Comparison of ENCODE assay signal across 8 cellular contexts in genomic region chr14:55731881-55732498, GRCh38.
A peak's percentile ranks its signal among the peaks of the same experiment; 100 is the strongest.
DNase-seq lines count a peak whose midpoint lies in the region; ATAC-seq, FAIRE-seq and TF ChIP-seq lines count a peak whose summit lies in the region.

No MANE protein-coding gene starts in this region.

- no peak overlapping the region for H3K27ac Mint-ChIP-seq in activated CD4-positive, alpha-beta memory T cell treated with anti-CD3 and anti-CD28 coated beads for 36 hours
- no peak overlapping the region for H3K27ac Mint-ChIP-seq in endothelial cell (ENCODE audit: unreplicated experiment)

- H3K27me3 Mint-ChIP-seq in activated CD4-positive, alpha-beta memory T cell treated with anti-CD3 and anti-CD28 coated beads for 36 hours, result no peaks in the 10 kb centered on the region
- no peaks in the 10 kb centered on the region for H3K27me3 Mint-ChIP-seq in endothelial cell (ENCODE audit: unreplicated experiment)

- FAIRE-seq in GM12891 (lab: Jason Lieb, UNC), result no peak

- no peaks in the 10 kb centered on the region for H3K36me3 ChIP-seq in prostate gland

- H3K9me3 Mint-ChIP-seq in activated CD4-positive, alpha-beta memory T cell treated with anti-CD3 and anti-CD28 coated beads for 36 hours, result peaks cover 13% of the 10 kb centered on the region
- H3K9me3 Mint-ChIP-seq in endothelial cell (ENCODE audit: unreplicated experiment), result no peaks in the 10 kb centered on the region

- WGBS in prostate gland, result 48% methylated on average over 2 of the region's 2 CpGs

- DNase-seq in ELR (ENCODE audit: low read depth) (peak; percentile 40), NCI-H1092 treated with DMSO at 0.1 percent for 48 hours (lab: John Stamatoyannopoulos, UW) (peak; percentile 53), endothelial cell (ENCODE audit: low spot score) (peak; percentile 59), prostate gland (ENCODE audit: low spot score) (no peak), GM12891 (ENCODE audit: insufficient read length, low spot score) (no peak)
- DNase-seq in activated CD4-positive, alpha-beta memory T cell treated with anti-CD3 and anti-CD28 coated beads for 36 hours, result peak; percentile 59

- H3K27me3 ChIP-seq in prostate gland (replicated peaks; ENCODE audit: insufficient read depth), result no peaks in the 10 kb centered on the region

- TF ChIP-seq CTCF in endothelial cell (IDR thresholded peaks at IDR 0.05; ENCODE audit: unreplicated experiment) (peak; percentile 77), prostate gland (IDR thresholded peaks at IDR 0.05) (peak in 3 of 4 experiments; percentile 41 to 51 (median 42))

- no peak overlapping the region for H3K4me3 Mint-ChIP-seq in activated CD4-positive, alpha-beta memory T cell treated with anti-CD3 and anti-CD28 coated beads for 36 hours
- H3K4me3 Mint-ChIP-seq in endothelial cell (ENCODE audit: unreplicated experiment), result no peak overlapping the region

- H3K9me3 ChIP-seq in prostate gland, result no peaks in the 10 kb centered on the region

- no peak for TF ChIP-seq POLR2A in prostate gland (IDR thresholded peaks at IDR 0.05)
- TF ChIP-seq POLR2A in GM12891 (IDR thresholded peaks at IDR 0.05; ENCODE audit: low read depth, low read length), result no peak

- H3K4me3 ChIP-seq in prostate gland, result no peak overlapping the region

- ATAC-seq in HG02678 (IDR thresholded peaks at IDR 0.05; ENCODE audit: unreplicated experiment) (no peak), GM19452 (IDR thresholded peaks at IDR 0.05; ENCODE audit: unreplicated experiment) (no peak)

- H3K4me1 Mint-ChIP-seq in activated CD4-positive, alpha-beta memory T cell treated with anti-CD3 and anti-CD28 coated beads for 36 hours (ENCODE audit: low read depth), result no peaks in the 10 kb centered on the region
- H3K4me1 Mint-ChIP-seq in endothelial cell (ENCODE audit: unreplicated experiment), result peaks cover 3% of the 10 kb centered on the region

- CTCF ChIA-PET in activated CD4-positive, alpha-beta memory T cell treated with anti-CD3 and anti-CD28 coated beads for 36 hours (lab: Charles Lee), result interaction anchor here (0.7 to 4.8 kb wide), 42 partner anchors 8 to 1585 kb away, joined by 3 to 58 read pairs (median 4); partner anchors contain the start of gene PELI2

- intact Hi-C loops in activated CD4-positive, alpha-beta memory T cell treated with anti-CD3 and anti-CD28 coated beads for 36 hours (cut with micrococcal nuclease), result loop anchor here (5.0 to 10.0 kb wide), 2 partner anchors 693 to 740 kb away; no protein-coding TSS in a partner anchor
- intact Hi-C loops in prostate gland (cut with DNase I), result loop anchor here (5.0 kb wide), 1 partner anchor 610 kb away; no protein-coding TSS in a partner anchor

- no peak overlapping the region for H3K27ac ChIP-seq in prostate gland

- POLR2A ChIA-PET in activated CD4-positive, alpha-beta memory T cell treated with anti-CD3 and anti-CD28 coated beads for 36 hours (lab: Charles Lee), result no interaction called here

- no peaks in the 10 kb centered on the region for H3K36me3 Mint-ChIP-seq in activated CD4-positive, alpha-beta memory T cell treated with anti-CD3 and anti-CD28 coated beads for 36 hours
- H3K36me3 Mint-ChIP-seq in endothelial cell (ENCODE audit: low read depth, unreplicated experiment), result no peaks in the 10 kb centered on the region

- no peaks in the 10 kb centered on the region for H3K4me1 ChIP-seq in prostate gland (replicated peaks)

TF ChIP-seq in GM12891, 5 proteins besides CTCF, POLR2A, EP300 and RAD21:
- no peak for TF ChIP-seq PAX5 (IDR thresholded peaks at IDR 0.05; ENCODE audit: insufficient read depth, low read length, severe bottlenecking)
- TF ChIP-seq POLR2AphosphoS5 (IDR thresholded peaks at IDR 0.05; ENCODE audit: low read depth, low read length), result no peak
- TF ChIP-seq TAF1 (IDR thresholded peaks at IDR 0.05; ENCODE audit: low read depth, low read length), result no peak
- TF ChIP-seq SPI1 (IDR thresholded peaks at IDR 0.05; ENCODE audit: low read depth, low read length), result no peak
- TF ChIP-seq POU2F2 (IDR thresholded peaks at IDR 0.05; ENCODE audit: low read depth, low read length), result no peak

Comparison
In these comparisons a context has a peak if more than half of its experiments do, and no peak if none do; other contexts are left out.
1. DNase-seq: peak in ELR (single experiment), NCI-H1092 treated with DMSO at 0.1 percent for 48 hours (single experiment), activated CD4-positive, alpha-beta memory T cell treated with anti-CD3 and anti-CD28 coated beads for 36 hours (single experiment) and endothelial cell (single experiment); none in prostate gland (single experiment) and GM12891 (single experiment).